Comparison of ENCODE assay signal across 1 cellular context in the genomic region with DNA sequence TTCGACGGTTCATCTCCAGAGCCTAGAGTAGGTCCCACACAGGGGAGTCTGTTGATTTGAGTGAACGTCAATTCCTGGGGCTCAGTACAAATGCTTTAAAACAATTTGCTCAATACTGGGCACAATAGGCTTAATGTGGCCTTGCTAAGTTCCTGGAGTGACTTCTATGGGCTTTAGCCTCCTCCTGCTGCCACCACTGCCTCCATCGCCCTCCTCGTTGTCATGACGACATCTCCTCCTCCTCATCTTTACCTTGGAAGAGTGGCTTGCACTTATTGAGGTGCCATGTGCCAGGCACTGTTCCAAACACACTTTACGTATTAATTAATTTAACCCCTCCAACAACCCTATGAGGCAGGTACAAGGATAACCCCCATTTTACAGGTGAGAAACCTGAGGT.
TF ChIP-seq lines count a peak whose summit lies in the region.

No MANE protein-coding gene starts in this region.

TF ChIP-seq in WTC11, 78 proteins besides CTCF, POLR2A, EP300 and RAD21 (continued from another document):
- TF ChIP-seq JUN (CRISPR knock-in tag; IDR thresholded peaks at IDR 0.05) (no peak), ETV6 (CRISPR knock-in tag; IDR thresholded peaks at IDR 0.05) (no peak), FOXJ3 (CRISPR knock-in tag; IDR thresholded peaks at IDR 0.05; ENCODE audit: borderline replicate concordance) (no peak), ZNF317 (CRISPR knock-in tag; IDR thresholded peaks at IDR 0.05; ENCODE audit: borderline replicate concordance, low read depth) (no peak)
- TF ChIP-seq, protein P1, sequence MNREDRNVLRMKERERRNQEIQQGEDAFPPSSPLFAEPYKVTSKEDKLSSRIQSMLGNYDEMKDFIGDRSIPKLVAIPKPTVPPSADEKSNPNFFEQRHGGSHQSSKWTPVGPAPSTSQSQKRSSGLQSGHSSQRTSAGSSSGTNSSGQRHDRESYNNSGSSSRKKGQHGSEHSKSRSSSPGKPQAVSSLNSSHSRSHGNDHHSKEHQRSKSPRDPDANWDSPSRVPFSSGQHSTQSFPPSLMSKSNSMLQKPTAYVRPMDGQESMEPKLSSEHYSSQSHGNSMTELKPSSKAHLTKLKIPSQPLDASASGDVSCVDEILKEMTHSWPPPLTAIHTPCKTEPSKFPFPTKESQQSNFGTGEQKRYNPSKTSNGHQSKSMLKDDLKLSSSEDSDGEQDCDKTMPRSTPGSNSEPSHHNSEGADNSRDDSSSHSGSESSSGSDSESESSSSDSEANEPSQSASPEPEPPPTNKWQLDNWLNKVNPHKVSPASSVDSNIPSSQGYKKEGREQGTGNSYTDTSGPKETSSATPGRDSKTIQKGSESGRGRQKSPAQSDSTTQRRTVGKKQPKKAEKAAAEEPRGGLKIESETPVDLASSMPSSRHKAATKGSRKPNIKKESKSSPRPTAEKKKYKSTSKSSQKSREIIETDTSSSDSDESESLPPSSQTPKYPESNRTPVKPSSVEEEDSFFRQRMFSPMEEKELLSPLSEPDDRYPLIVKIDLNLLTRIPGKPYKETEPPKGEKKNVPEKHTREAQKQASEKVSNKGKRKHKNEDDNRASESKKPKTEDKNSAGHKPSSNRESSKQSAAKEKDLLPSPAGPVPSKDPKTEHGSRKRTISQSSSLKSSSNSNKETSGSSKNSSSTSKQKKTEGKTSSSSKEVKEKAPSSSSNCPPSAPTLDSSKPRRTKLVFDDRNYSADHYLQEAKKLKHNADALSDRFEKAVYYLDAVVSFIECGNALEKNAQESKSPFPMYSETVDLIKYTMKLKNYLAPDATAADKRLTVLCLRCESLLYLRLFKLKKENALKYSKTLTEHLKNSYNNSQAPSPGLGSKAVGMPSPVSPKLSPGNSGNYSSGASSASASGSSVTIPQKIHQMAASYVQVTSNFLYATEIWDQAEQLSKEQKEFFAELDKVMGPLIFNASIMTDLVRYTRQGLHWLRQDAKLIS (CRISPR knock-in tag; IDR thresholded peaks at IDR 0.05; ENCODE audit: borderline replicate concordance) = no peak
- TF ChIP-seq, protein P2, sequence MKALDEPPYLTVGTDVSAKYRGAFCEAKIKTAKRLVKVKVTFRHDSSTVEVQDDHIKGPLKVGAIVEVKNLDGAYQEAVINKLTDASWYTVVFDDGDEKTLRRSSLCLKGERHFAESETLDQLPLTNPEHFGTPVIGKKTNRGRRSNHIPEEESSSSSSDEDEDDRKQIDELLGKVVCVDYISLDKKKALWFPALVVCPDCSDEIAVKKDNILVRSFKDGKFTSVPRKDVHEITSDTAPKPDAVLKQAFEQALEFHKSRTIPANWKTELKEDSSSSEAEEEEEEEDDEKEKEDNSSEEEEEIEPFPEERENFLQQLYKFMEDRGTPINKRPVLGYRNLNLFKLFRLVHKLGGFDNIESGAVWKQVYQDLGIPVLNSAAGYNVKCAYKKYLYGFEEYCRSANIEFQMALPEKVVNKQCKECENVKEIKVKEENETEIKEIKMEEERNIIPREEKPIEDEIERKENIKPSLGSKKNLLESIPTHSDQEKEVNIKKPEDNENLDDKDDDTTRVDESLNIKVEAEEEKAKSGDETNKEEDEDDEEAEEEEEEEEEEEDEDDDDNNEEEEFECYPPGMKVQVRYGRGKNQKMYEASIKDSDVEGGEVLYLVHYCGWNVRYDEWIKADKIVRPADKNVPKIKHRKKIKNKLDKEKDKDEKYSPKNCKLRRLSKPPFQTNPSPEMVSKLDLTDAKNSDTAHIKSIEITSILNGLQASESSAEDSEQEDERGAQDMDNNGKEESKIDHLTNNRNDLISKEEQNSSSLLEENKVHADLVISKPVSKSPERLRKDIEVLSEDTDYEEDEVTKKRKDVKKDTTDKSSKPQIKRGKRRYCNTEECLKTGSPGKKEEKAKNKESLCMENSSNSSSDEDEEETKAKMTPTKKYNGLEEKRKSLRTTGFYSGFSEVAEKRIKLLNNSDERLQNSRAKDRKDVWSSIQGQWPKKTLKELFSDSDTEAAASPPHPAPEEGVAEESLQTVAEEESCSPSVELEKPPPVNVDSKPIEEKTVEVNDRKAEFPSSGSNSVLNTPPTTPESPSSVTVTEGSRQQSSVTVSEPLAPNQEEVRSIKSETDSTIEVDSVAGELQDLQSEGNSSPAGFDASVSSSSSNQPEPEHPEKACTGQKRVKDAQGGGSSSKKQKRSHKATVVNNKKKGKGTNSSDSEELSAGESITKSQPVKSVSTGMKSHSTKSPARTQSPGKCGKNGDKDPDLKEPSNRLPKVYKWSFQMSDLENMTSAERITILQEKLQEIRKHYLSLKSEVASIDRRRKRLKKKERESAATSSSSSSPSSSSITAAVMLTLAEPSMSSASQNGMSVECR (CRISPR knock-in tag; IDR thresholded peaks at IDR 0.05; ENCODE audit: borderline replicate concordance) = no peak
- TF ChIP-seq, protein P3, sequence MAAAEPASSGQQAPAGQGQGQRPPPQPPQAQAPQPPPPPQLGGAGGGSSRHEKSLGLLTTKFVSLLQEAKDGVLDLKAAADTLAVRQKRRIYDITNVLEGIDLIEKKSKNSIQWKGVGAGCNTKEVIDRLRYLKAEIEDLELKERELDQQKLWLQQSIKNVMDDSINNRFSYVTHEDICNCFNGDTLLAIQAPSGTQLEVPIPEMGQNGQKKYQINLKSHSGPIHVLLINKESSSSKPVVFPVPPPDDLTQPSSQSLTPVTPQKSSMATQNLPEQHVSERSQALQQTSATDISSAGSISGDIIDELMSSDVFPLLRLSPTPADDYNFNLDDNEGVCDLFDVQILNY (CRISPR knock-in tag; IDR thresholded peaks at IDR 0.05) = no peak
- TF ChIP-seq, protein P4, sequence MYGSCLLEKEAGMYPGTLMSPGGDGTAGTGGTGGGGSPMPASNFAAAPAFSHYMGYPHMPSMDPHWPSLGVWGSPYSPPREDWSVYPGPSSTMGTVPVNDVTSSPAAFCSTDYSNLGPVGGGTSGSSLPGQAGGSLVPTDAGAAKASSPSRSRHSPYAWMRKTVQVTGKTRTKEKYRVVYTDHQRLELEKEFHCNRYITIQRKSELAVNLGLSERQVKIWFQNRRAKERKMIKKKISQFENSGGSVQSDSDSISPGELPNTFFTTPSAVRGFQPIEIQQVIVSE (CRISPR knock-in tag; IDR thresholded peaks at IDR 0.05; ENCODE audit: borderline replicate concordance) = no peak
